17 cellular contexts compared by ENCODE assay signal in the genomic region with DNA sequence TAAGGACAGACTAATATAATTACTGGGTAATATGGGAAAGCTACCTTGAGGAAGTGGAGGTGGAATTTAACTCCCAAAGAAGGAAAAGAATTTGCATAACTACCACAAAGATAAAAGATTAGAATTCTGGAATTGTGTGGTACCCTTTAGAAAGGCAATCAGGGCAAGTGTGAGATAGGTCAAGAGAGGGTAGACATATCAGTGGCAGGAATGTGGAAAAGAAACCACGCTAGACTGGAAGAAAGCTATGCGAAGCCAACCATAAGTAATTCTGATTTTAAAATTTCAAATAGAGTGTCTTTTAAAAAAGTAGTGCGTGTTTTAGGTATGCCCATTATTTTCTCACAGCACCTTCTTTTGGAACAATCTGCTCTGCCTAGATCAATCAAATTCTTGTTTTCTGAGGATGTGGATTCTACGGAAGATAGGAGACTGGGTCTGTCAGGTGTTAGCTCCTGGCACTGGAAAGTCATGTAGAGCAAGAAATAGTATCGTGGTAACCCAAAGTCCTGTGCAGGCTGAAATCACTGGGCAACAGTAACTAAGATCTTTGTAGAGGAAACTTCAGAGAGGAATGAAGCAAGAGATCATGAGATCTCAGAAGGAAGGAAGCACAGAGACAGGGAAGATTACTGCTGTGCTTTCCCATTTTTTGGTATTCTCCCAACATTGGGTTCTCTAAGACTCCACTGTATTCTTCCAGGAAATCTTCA.
A peak's percentile ranks its signal among the peaks of the same experiment; 100 is the strongest.
DNase-seq lines count a peak whose midpoint lies in the region; ATAC-seq and TF ChIP-seq lines count a peak whose summit lies in the region.
"Had no signal": no experiment of that assay in that cellular context is flagged by ENCODE, and none has a peak within 500 bp of the region (broad histone marks: within the 10 kb centered on the region; RNA-seq: fewer than 3 reads in every experiment).

No MANE protein-coding gene starts in this region.

- POLR2A ChIA-PET in CD8-positive, alpha-beta T cell (lab: Charles Lee): interaction anchor here (0.6 to 1.2 kb wide), 2 partner anchors 19 to 28 kb away, joined by 3 to 4 read pairs; no protein-coding TSS in a partner anchor

- intact Hi-C loops in CD8-positive, alpha-beta T cell (cut with DNase I, micrococcal nuclease): loop anchor here in 1 of 2 experiments (2.0 kb wide), 1 partner anchor 18 kb away; no protein-coding TSS in a partner anchor

- H3K4me3 Mint-ChIP-seq in CD8-positive, alpha-beta T cell: no peak overlapping the region
- H3K4me3 Mint-ChIP-seq in T-helper 17 cell (no peak overlapping the region), nephron progenitor cell (no peak overlapping the region)
- no peak overlapping the region for H3K4me3 Mint-ChIP-seq in natural killer cell treated with Interleukin-12 subunit alpha and Interleukin-12 subunit beta and Interleukin-15 and Interleukin-18, amount 100 ng/mL, for 72 hours

- DNase-seq in CD8-positive, alpha-beta T cell: no peak
- no peak for DNase-seq in T-helper 17 cell
- DNase-seq in nephron progenitor cell: no peak
- no peak for DNase-seq in NCI-H774 (lab: John Stamatoyannopoulos, UW)
- DNase-seq in nucleus accumbens (lab: John Stamatoyannopoulos, UW): no peak
- DNase-seq in stimulated activated CD4-positive, alpha-beta T cell treated with anti-CD3 and anti-CD28 coated beads, Interleukin-4, amount 100 ng/mL, for 24 hours: no peak
- no peak for DNase-seq in natural killer cell treated with Interleukin-12 subunit alpha and Interleukin-12 subunit beta and Interleukin-15 and Interleukin-18, amount 100 ng/mL, for 72 hours (ENCODE audit: low spot score)
- DNase-seq: activated CD4-positive, alpha-beta T cell treated with anti-CD3 and anti-CD28 coated beads for 4 hours; head of caudate nucleus; NCI-H1694 treated with DMSO at 0.1 percent for 48 hours; NCI-H345; stimulated activated CD4-positive, alpha-beta T cell treated with anti-CD3 and anti-CD28 coated beads, Interleukin-12 subunit alpha, Interleukin-12 subunit beta, amount 100 ng/mL, for 4 hours; testis had no signal

- H3K27ac ChIP-seq in CD8-positive, alpha-beta T cell (ENCODE audit: low read depth, low read length): no peak overlapping the region
- no peak overlapping the region for H3K27ac ChIP-seq in gastroesophageal sphincter
- H3K27ac ChIP-seq: cardiac muscle cell, testis had no signal

- H3K4me1 ChIP-seq in CD8-positive, alpha-beta T cell (ENCODE audit: insufficient read depth, low read length): no peaks in the 10 kb centered on the region
- peaks cover 0 to 6% (median 4%) of the 10 kb centered on the region in 3 donors for H3K4me1 ChIP-seq in gastroesophageal sphincter
- H3K4me1 ChIP-seq: testis had no signal

- no peak for ATAC-seq in CD8-positive, alpha-beta T cell
- ATAC-seq in T-helper 17 cell (no peak), gastroesophageal sphincter (peak; percentile 69)
- ATAC-seq in natural killer cell treated with Interleukin-12 subunit alpha and Interleukin-12 subunit beta and Interleukin-15 and Interleukin-18, amount 100 ng/mL, for 72 hours: no peak

- H3K9me3 Mint-ChIP-seq in CD8-positive, alpha-beta T cell: no peaks in the 10 kb centered on the region
- no peaks in the 10 kb centered on the region for H3K9me3 Mint-ChIP-seq in nephron progenitor cell
- H3K9me3 Mint-ChIP-seq in natural killer cell treated with Interleukin-12 subunit alpha and Interleukin-12 subunit beta and Interleukin-15 and Interleukin-18, amount 100 ng/mL, for 72 hours: no peaks in the 10 kb centered on the region
- H3K9me3 Mint-ChIP-seq: activated T-helper 2 cell treated with anti-CD3 and anti-CD28 coated beads, Interferon-gamma antibody, Interleukin-2, Interleukin-4, amounts not matched to agents 10 μg/mL and 5 μg/mL and 100 μg/mL, durations not matched to agents 14 hours and 24 hours and 36 hours had no signal

- TF ChIP-seq CTCF in CD8-positive, alpha-beta T cell (IDR thresholded peaks at IDR 0.05): no peak
- TF ChIP-seq CTCF in gastroesophageal sphincter (IDR thresholded peaks at IDR 0.05): no peak
- TF ChIP-seq CTCF in nephron progenitor cell (IDR thresholded peaks at IDR 0.05): no peak

- H3K27me3 ChIP-seq in CD8-positive, alpha-beta T cell (ENCODE audit: insufficient read depth, low read length): no peaks in the 10 kb centered on the region
- H3K27me3 ChIP-seq in gastroesophageal sphincter: no peaks in the 10 kb centered on the region
- H3K27me3 ChIP-seq: cardiac muscle cell, testis had no signal

- no peaks in the 10 kb centered on the region for H3K9me3 ChIP-seq in CD8-positive, alpha-beta T cell (ENCODE audit: low read length)
- no peaks in the 10 kb centered on the region for H3K9me3 ChIP-seq in T-helper 17 cell (ENCODE audit: control insufficient read depth, low read length, poor library complexity, severe bottlenecking)
- H3K9me3 ChIP-seq in gastroesophageal sphincter: no peaks in the 10 kb centered on the region
- H3K9me3 ChIP-seq: testis had no signal

- H3K4me1 Mint-ChIP-seq in CD8-positive, alpha-beta T cell (ENCODE audit: low read depth): peaks cover 52% of the 10 kb centered on the region
- H3K4me1 Mint-ChIP-seq in T-helper 17 cell: peaks cover 28% of the 10 kb centered on the region
- H3K4me1 Mint-ChIP-seq in nephron progenitor cell: peaks cover 63% of the 10 kb centered on the region
- H3K4me1 Mint-ChIP-seq in natural killer cell treated with Interleukin-12 subunit alpha and Interleukin-12 subunit beta and Interleukin-15 and Interleukin-18, amount 100 ng/mL, for 72 hours (ENCODE audit: low read depth in 2 of 2): no peaks in the 10 kb centered on the region

- H3K36me3 Mint-ChIP-seq in CD8-positive, alpha-beta T cell: peaks cover 46% of the 10 kb centered on the region
- H3K36me3 Mint-ChIP-seq in T-helper 17 cell (ENCODE audit: low read depth) (peaks cover 2% of the 10 kb centered on the region), nephron progenitor cell (ENCODE audit: low read depth) (peaks cover 23% of the 10 kb centered on the region)
- H3K36me3 Mint-ChIP-seq in natural killer cell treated with Interleukin-12 subunit alpha and Interleukin-12 subunit beta and Interleukin-15 and Interleukin-18, amount 100 ng/mL, for 72 hours: no peaks in the 10 kb centered on the region

- H3K27ac Mint-ChIP-seq in CD8-positive, alpha-beta T cell: peak overlapping the region; percentile 78
- peak overlapping the region; percentile 62 for H3K27ac Mint-ChIP-seq in T-helper 17 cell
- H3K27ac Mint-ChIP-seq in nephron progenitor cell: peak overlapping the region; percentile 29
- peak overlapping the region in 1 of 2 donors; percentile 1 for H3K27ac Mint-ChIP-seq in natural killer cell treated with Interleukin-12 subunit alpha and Interleukin-12 subunit beta and Interleukin-15 and Interleukin-18, amount 100 ng/mL, for 72 hours
- H3K27ac Mint-ChIP-seq: activated T-helper 2 cell treated with anti-CD3 and anti-CD28 coated beads, Interferon-gamma antibody, Interleukin-2, Interleukin-4, amounts not matched to agents 10 μg/mL and 5 μg/mL and 100 μg/mL, durations not matched to agents 14 hours and 24 hours and 36 hours had no signal

- CTCF ChIA-PET in CD8-positive, alpha-beta T cell (lab: Charles Lee): interaction anchor here (2.5 kb wide), 1 partner anchor 308 kb away, joined by 7 read pairs; the partner anchor contains the start of gene MAML2

- TF ChIP-seq EP300 in gastroesophageal sphincter (IDR thresholded peaks at IDR 0.05): no peak

- WGBS in gastroesophageal sphincter (ENCODE audit: low coverage in 1 of 2), 2 donors: 62 to 70% methylated on average over 5 of the region's 5 CpGs

- H3K4me3 ChIP-seq in CD8-positive, alpha-beta T cell (ENCODE audit: low read depth, low read length): no peak overlapping the region
- H3K4me3 ChIP-seq in gastroesophageal sphincter: no peak overlapping the region
- H3K4me3 ChIP-seq: cardiac muscle cell, lung, testis had no signal

- no peak for TF ChIP-seq POLR2A in gastroesophageal sphincter (IDR thresholded peaks at IDR 0.05)

- no peaks in the 10 kb centered on the region for H3K36me3 ChIP-seq in CD8-positive, alpha-beta T cell (ENCODE audit: insufficient read depth, low read length)
- H3K36me3 ChIP-seq in gastroesophageal sphincter: no peaks in the 10 kb centered on the region
- H3K36me3 ChIP-seq: cardiac muscle cell had no signal

- H3K27me3 Mint-ChIP-seq in CD8-positive, alpha-beta T cell (ENCODE audit: low read depth): no peaks in the 10 kb centered on the region
- H3K27me3 Mint-ChIP-seq in T-helper 17 cell (no peaks in the 10 kb centered on the region), nephron progenitor cell (ENCODE audit: low read depth, poor library complexity) (no peaks in the 10 kb centered on the region)
- H3K27me3 Mint-ChIP-seq in natural killer cell treated with Interleukin-12 subunit alpha and Interleukin-12 subunit beta and Interleukin-15 and Interleukin-18, amount 100 ng/mL, for 72 hours: no peaks in the 10 kb centered on the region
